Comparison of ENCODE assay signal across 10 cellular contexts in the genomic region with DNA sequence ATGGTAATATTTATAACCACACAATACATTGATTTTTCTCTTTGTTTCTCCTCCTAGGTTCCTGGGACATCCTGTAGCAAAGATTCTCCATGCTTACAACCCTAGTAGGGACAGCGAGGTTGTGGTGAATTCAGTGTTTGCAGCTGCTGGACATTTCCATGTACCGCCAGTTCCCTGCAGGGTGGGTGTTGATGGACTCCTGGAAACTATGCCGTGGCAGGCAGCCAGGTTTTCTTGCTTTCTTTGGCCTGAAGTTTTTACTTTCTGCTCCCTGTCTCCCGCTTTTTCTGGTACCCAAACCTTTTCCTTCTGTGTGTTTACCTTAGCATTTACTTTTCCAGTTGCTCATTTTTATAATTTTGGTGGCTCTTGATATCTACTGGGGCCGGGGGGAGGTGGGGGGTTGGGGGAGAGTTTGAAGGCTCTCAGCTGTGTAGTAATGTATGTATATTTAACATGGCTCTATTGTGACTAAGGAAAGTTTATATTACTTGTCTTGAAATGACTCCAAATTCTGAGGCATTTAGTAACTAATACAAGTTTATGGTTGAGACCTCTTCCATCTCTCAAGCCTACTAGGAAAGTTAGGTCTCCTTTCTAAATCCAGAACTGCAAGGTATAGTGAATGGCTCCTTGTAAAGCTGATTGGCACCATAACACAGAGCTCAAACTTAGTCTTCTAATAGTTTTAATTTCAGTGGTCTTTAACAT.
DNase-seq lines count a peak whose midpoint lies in the region; ATAC-seq, FAIRE-seq and TF ChIP-seq lines count a peak whose summit lies in the region.
"Had no signal": no experiment of that assay in that cellular context is flagged by ENCODE, and none has a peak within 500 bp of the region (broad histone marks: within the 10 kb centered on the region; RNA-seq: fewer than 3 reads in every experiment).

No MANE protein-coding gene starts in this region.

- no peaks in the 10 kb centered on the region for H3K79me2 ChIP-seq in GM23248 (ENCODE audit: insufficient read depth)

- TF ChIP-seq POLR2A in adrenal gland (IDR thresholded peaks at IDR 0.05) (no peak), gastrocnemius medialis (IDR thresholded peaks at IDR 0.05) (no peak)

- no peaks in the 10 kb centered on the region for H4K20me1 ChIP-seq in GM23248 (ENCODE audit: insufficient read depth)

- intact Hi-C loops in adrenal gland (cut with DNase I) (no loop called here), left ventricle myocardium superior (cut with micrococcal nuclease) (no loop called here), gastrocnemius medialis (cut with DNase I; ENCODE audit: low total_unique reads) (no loop called here)

- 0 out of 2 replicates have a peak, but pooled peaks cover 3% of the 10 kb centered on the region for H3K4me1 ChIP-seq in GM23248 (ENCODE audit: insufficient read depth)
- peaks cover 0 to 15% of the 10 kb centered on the region in 2 donors for H3K4me1 ChIP-seq in adrenal gland (replicated peaks in 1 of 2)
- peaks cover 31 to 35% of the 10 kb centered on the region in 2 donors for H3K4me1 ChIP-seq in gastrocnemius medialis
- no peaks in the 10 kb centered on the region for H3K4me1 ChIP-seq in small intestine (ENCODE audit: control insufficient read depth in 2 of 2, insufficient read depth in 1 of 2, low read depth in 1 of 2, low read length in 1 of 2)

- no peak overlapping the region for H3K27ac ChIP-seq in GM23248
- no peak overlapping the region for H3K27ac ChIP-seq in adrenal gland
- H3K27ac ChIP-seq in gastrocnemius medialis = peak overlapping the region; percentile 86 to 92 (median 89)
- no peak overlapping the region for H3K27ac ChIP-seq in small intestine (ENCODE audit: low read depth in 1 of 2, low read length in 1 of 2)

- in situ Hi-C loops in GM23248 (cut with MboI) (no loop called here), gastrocnemius medialis (cut with MboI; ENCODE audit: low sequenced_read_pairs in 4 of 4) (no loop called here)

- H3K9me3 ChIP-seq in GM23248 (ENCODE audit: low read depth) (no peaks in the 10 kb centered on the region), adrenal gland (replicated peaks in 1 of 3) (no peaks in the 10 kb centered on the region), gastrocnemius medialis (no peaks in the 10 kb centered on the region), small intestine (ENCODE audit: control insufficient read depth, low read depth) (no peaks in the 10 kb centered on the region)

- H3K36me3 ChIP-seq in GM23248 (ENCODE audit: low read depth) (peaks cover 3% of the 10 kb centered on the region; the same call in 1 of the 2 replicates), adrenal gland (replicated peaks in 1 of 2) (no peaks in the 10 kb centered on the region), gastrocnemius medialis (peaks cover 0 to 4% of the 10 kb centered on the region in 2 donors), small intestine (ENCODE audit: control insufficient read depth in 2 of 2, insufficient read depth in 2 of 2, low read length in 2 of 2) (no peaks in the 10 kb centered on the region)

- TF ChIP-seq CTCF in adrenal gland (IDR thresholded peaks at IDR 0.05) (no peak), gastrocnemius medialis (IDR thresholded peaks at IDR 0.05 in 4 of 5, conservative IDR thresholded peaks at IDR 0.05 in 1 of 5) (no peak)

- H3K27me3 ChIP-seq in GM23248 (replicated peaks; ENCODE audit: insufficient read depth) (no peaks in the 10 kb centered on the region), adrenal gland (no peaks in the 10 kb centered on the region), gastrocnemius medialis (no peaks in the 10 kb centered on the region), small intestine (ENCODE audit: control insufficient read depth in 2 of 2, insufficient read depth in 2 of 2, low read length in 2 of 2) (no peaks in the 10 kb centered on the region)

- DNase-seq in GM23248 (peak; percentile 25), adrenal gland (peak in 6 of 7 donors; percentile 26 to 76 (median 53)), left ventricle myocardium superior (peak; percentile 93), gastrocnemius medialis (peak in 1 of 2 donors; percentile 45), small intestine (no peak), NCI-H524 treated with DMSO at 0.1 percent for 48 hours (lab: John Stamatoyannopoulos, UW) (no peak), DMS114 treated with DMSO at 0.1 percent for 48 hours (lab: John Stamatoyannopoulos, UW; ENCODE audit: unreplicated experiment) (no peak)
- DNase-seq: NCI-H2029 treated with DMSO at 0.1 percent for 48 hours; stimulated activated naive CD8-positive, alpha-beta T cell treated with anti-CD3 and anti-CD28 coated beads, Interleukin-15, Interleukin-2, amounts not matched to agents 100 U/mL and 50 U/mL, for 24 hours had no signal

- no peak overlapping the region for H3K4me2 ChIP-seq in GM23248 (ENCODE audit: unreplicated experiment)

- H3K4me3 ChIP-seq in GM23248 (no peak overlapping the region), adrenal gland (no peak overlapping the region), gastrocnemius medialis (no peak overlapping the region), small intestine (ENCODE audit: low read depth in 1 of 2, low read length in 2 of 2) (no peak overlapping the region)

- no peaks in the 10 kb centered on the region for H3F3A ChIP-seq in GM23248 (ENCODE audit: insufficient read depth)

- H2AFZ ChIP-seq in GM23248 = no peak overlapping the region

- H3K9me2 ChIP-seq in GM23248 (ENCODE audit: insufficient read depth) = no peaks in the 10 kb centered on the region

- no peak for FAIRE-seq in small intestine (lab: Jason Lieb, UNC)

- peak; percentile 91 for ATAC-seq in left ventricle myocardium superior
- peak; percentile 27 to 41 for ATAC-seq in gastrocnemius medialis
- ATAC-seq in HG02938 (IDR thresholded peaks at IDR 0.05; ENCODE audit: unreplicated experiment) = no peak
- ATAC-seq: stimulated activated naive CD8-positive, alpha-beta T cell treated with anti-CD3 and anti-CD28 coated beads, Interleukin-15, Interleukin-2, amounts not matched to agents 100 U/mL and 50 U/mL, for 24 hours had no signal

- WGBS in GM23248 (ENCODE audit: low coverage in 1 of 2, low lambda C conversion rate in 2 of 2, missing lambda C conversion rate in 2 of 2), 2 experiments = 60 to 61% methylated on average over 5 of the region's 5 CpGs
- WGBS in adrenal gland, 4 donors = 63 to 74% (median 68%) methylated on average over 5 of the region's 5 CpGs
- 60 to 76% (median 72%) methylated on average over 5 of the region's 5 CpGs for WGBS in small intestine, 3 donors

- H3K9ac ChIP-seq in GM23248 = no peak overlapping the region

Comparison
In these comparisons a context has a peak if more than half of its experiments do, and no peak if none do; other contexts are left out.
1. DNase-seq: peak in GM23248 (single experiment), adrenal gland (6 of 7) and left ventricle myocardium superior (single experiment); none in small intestine (single experiment), NCI-H524 treated with DMSO at 0.1 percent for 48 hours (single experiment) and DMS114 treated with DMSO at 0.1 percent for 48 hours (single experiment).
2. H3K27ac ChIP-seq: peak in gastrocnemius medialis (4 of 4); none in GM23248 (single experiment), adrenal gland (0 of 5) and small intestine (0 of 2).